In the genomic region with DNA sequence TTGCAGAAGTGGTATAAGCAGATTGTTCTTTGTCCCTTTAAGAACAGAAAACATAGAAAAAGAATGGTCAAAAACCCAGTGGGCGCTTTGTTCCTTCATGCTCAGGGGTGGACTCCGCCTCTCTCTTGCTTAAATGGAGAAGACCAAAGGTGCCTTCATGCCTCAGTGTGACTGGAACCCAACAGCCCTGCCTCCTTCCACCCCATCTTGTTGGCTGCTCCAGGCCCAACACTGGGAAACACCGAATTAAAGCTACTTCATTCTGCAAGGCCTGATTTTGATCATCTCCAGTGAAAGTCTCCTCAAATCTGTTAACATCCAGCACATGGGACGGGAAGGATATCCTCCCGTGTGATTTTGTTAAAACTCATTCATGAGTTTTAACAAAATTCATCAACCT, we compare ENCODE assay signal across 24 cellular contexts.
DNase-seq lines count a peak whose midpoint lies in the region; ATAC-seq and TF ChIP-seq lines count a peak whose summit lies in the region.
"Had no signal": no experiment of that assay in that cellular context is flagged by ENCODE, and none has a peak within 500 bp of the region (broad histone marks: within the 10 kb centered on the region; RNA-seq: fewer than 3 reads in every experiment).

No MANE protein-coding gene starts in this region.

- peaks cover 10% of the 10 kb centered on the region for H3K9me3 Mint-ChIP-seq in activated CD4-positive, alpha-beta T cell treated with anti-CD3 and anti-CD28 coated beads for 36 hours (ENCODE audit: low read depth)
- peaks cover 5% of the 10 kb centered on the region for H3K9me3 Mint-ChIP-seq in activated CD4-positive, alpha-beta T cell treated with anti-CD3 and anti-CD28 coated beads, Interleukin-2, amount 10 ng/mL, durations not matched to agents 7 days and 5 days
- H3K9me3 Mint-ChIP-seq in WTC11 = peaks cover 4% of the 10 kb centered on the region
- H3K9me3 Mint-ChIP-seq in central memory CD8-positive, alpha-beta T cell = no peaks in the 10 kb centered on the region
- H3K9me3 Mint-ChIP-seq in osteocyte (ENCODE audit: unreplicated experiment) = no peaks in the 10 kb centered on the region
- no peaks in the 10 kb centered on the region for H3K9me3 Mint-ChIP-seq in Calu3 (ENCODE audit: low read depth, unreplicated experiment)

- H3K4me1 Mint-ChIP-seq in activated CD4-positive, alpha-beta T cell treated with anti-CD3 and anti-CD28 coated beads for 36 hours = peaks cover 13% of the 10 kb centered on the region
- H3K4me1 Mint-ChIP-seq in activated CD4-positive, alpha-beta T cell treated with anti-CD3 and anti-CD28 coated beads, Interleukin-2, amount 10 ng/mL, durations not matched to agents 7 days and 5 days = peaks cover 4% of the 10 kb centered on the region
- peaks cover 33% of the 10 kb centered on the region for H3K4me1 Mint-ChIP-seq in WTC11
- peaks cover 35% of the 10 kb centered on the region for H3K4me1 Mint-ChIP-seq in central memory CD8-positive, alpha-beta T cell
- H3K4me1 Mint-ChIP-seq in osteocyte (ENCODE audit: unreplicated experiment) = no peaks in the 10 kb centered on the region
- H3K4me1 Mint-ChIP-seq in Calu3 (ENCODE audit: low read depth, unreplicated experiment) = no peaks in the 10 kb centered on the region
- H3K4me1 Mint-ChIP-seq: CD14-positive monocyte had no signal

- peak; percentile 14 for ATAC-seq in activated CD4-positive, alpha-beta T cell treated with anti-CD3 and anti-CD28 coated beads for 36 hours
- ATAC-seq in WTC11 (no peak), GM18907 (IDR thresholded peaks at IDR 0.05; ENCODE audit: unreplicated experiment) (no peak)
- no peak for ATAC-seq in central memory CD8-positive, alpha-beta T cell (replicated peaks; ENCODE audit: extremely low read depth, poor library complexity, severe bottlenecking)
- ATAC-seq: gastroesophageal sphincter, HepG2, left lung had no signal

- no peak overlapping the region for H3K27ac Mint-ChIP-seq in activated CD4-positive, alpha-beta T cell treated with anti-CD3 and anti-CD28 coated beads for 36 hours
- H3K27ac Mint-ChIP-seq in activated CD4-positive, alpha-beta T cell treated with anti-CD3 and anti-CD28 coated beads, Interleukin-2, amount 10 ng/mL, durations not matched to agents 7 days and 5 days = no peak overlapping the region
- H3K27ac Mint-ChIP-seq in WTC11 = peak overlapping the region; percentile 5; the same call in 1 of the 2 replicates
- peak overlapping the region; percentile 70 for H3K27ac Mint-ChIP-seq in central memory CD8-positive, alpha-beta T cell (ENCODE audit: low read depth)
- H3K27ac Mint-ChIP-seq in osteocyte (ENCODE audit: unreplicated experiment) = no peak overlapping the region
- no peak overlapping the region for H3K27ac Mint-ChIP-seq in Calu3 (ENCODE audit: unreplicated experiment)
- H3K27ac Mint-ChIP-seq: CD14-positive monocyte had no signal

- intact Hi-C loops in activated CD4-positive, alpha-beta T cell treated with anti-CD3 and anti-CD28 coated beads for 36 hours (cut with DNase I, micrococcal nuclease) = no loop called here
- intact Hi-C loops in Calu3 (cut with micrococcal nuclease; ENCODE audit: unreplicated experiment) = no loop called here

- TF ChIP-seq CTCF in WTC11 (IDR thresholded peaks at IDR 0.05) (no peak), osteocyte (IDR thresholded peaks at IDR 0.05) (no peak), Calu3 (IDR thresholded peaks at IDR 0.05; ENCODE audit: unreplicated experiment) (no peak)

- CTCF ChIA-PET in activated CD4-positive, alpha-beta T cell treated with anti-CD3 and anti-CD28 coated beads for 36 hours (lab: Charles Lee) = no interaction called here
- CTCF ChIA-PET in activated CD4-positive, alpha-beta T cell treated with anti-CD3 and anti-CD28 coated beads, Interleukin-2, amount 10 ng/mL, durations not matched to agents 7 days and 5 days (lab: Charles Lee) = no interaction called here
- CTCF ChIA-PET in WTC11 (lab: Charles Lee) = interaction anchor here (1.4 to 1.6 kb wide), 2 partner anchors 19 to 46 kb away, joined by 4 to 6 read pairs; no protein-coding TSS in a partner anchor
- CTCF ChIA-PET in Calu3 (lab: Charles Lee) = no interaction called here

- no peak for DNase-seq in activated CD4-positive, alpha-beta T cell treated with anti-CD3 and anti-CD28 coated beads for 36 hours
- DNase-seq in activated CD4-positive, alpha-beta T cell treated with anti-CD3 and anti-CD28 coated beads, Interleukin-2, amount 10 ng/mL, durations not matched to agents 7 days and 5 days = no peak
- no peak for DNase-seq in WTC11 (ENCODE audit: low spot score)
- no peak for DNase-seq in central memory CD8-positive, alpha-beta T cell (ENCODE audit: low spot score in 2 of 2)
- DNase-seq in osteocyte (ENCODE audit: extremely low spot score, unreplicated experiment) = peak; percentile 53
- DNase-seq in iPS-NIHi11 (ENCODE audit: low spot score) = no peak
- no peak for DNase-seq in Calu3
- DNase-seq: 8988T; cortex of kidney; DMS 273 treated with DMSO at 0.1 percent for 48 hours; Karpas-422; left lung; mesendoderm; NCI-H1436; NCI-H2107; occipital lobe; SK-N-SH; stimulated activated naive CD4-positive, alpha-beta T cell treated with Interleukin-2 at 50 U/mL for 16 hours; T1000; WERI-Rb-1 had no signal

- POLR2A ChIA-PET in activated CD4-positive, alpha-beta T cell treated with anti-CD3 and anti-CD28 coated beads for 36 hours (lab: Charles Lee) = no interaction called here
- POLR2A ChIA-PET in activated CD4-positive, alpha-beta T cell treated with anti-CD3 and anti-CD28 coated beads, Interleukin-2, amount 10 ng/mL, durations not matched to agents 7 days and 5 days (lab: Charles Lee) = no interaction called here
- POLR2A ChIA-PET in WTC11 (lab: Charles Lee) = no interaction called here

- H3K27me3 Mint-ChIP-seq in activated CD4-positive, alpha-beta T cell treated with anti-CD3 and anti-CD28 coated beads for 36 hours = no peaks in the 10 kb centered on the region
- no peaks in the 10 kb centered on the region for H3K27me3 Mint-ChIP-seq in activated CD4-positive, alpha-beta T cell treated with anti-CD3 and anti-CD28 coated beads, Interleukin-2, amount 10 ng/mL, durations not matched to agents 7 days and 5 days
- H3K27me3 Mint-ChIP-seq in WTC11 (ENCODE audit: low read depth) = no peaks in the 10 kb centered on the region
- H3K27me3 Mint-ChIP-seq in central memory CD8-positive, alpha-beta T cell = no peaks in the 10 kb centered on the region
- H3K27me3 Mint-ChIP-seq in osteocyte (ENCODE audit: unreplicated experiment) = peaks cover 18% of the 10 kb centered on the region
- peaks cover 38% of the 10 kb centered on the region for H3K27me3 Mint-ChIP-seq in Calu3 (ENCODE audit: unreplicated experiment)

- H3K4me3 Mint-ChIP-seq in activated CD4-positive, alpha-beta T cell treated with anti-CD3 and anti-CD28 coated beads for 36 hours = no peak overlapping the region
- H3K4me3 Mint-ChIP-seq in activated CD4-positive, alpha-beta T cell treated with anti-CD3 and anti-CD28 coated beads, Interleukin-2, amount 10 ng/mL, durations not matched to agents 7 days and 5 days = no peak overlapping the region
- H3K4me3 Mint-ChIP-seq in WTC11 (no peak overlapping the region), osteocyte (ENCODE audit: unreplicated experiment) (no peak overlapping the region), Calu3 (ENCODE audit: low read depth, unreplicated experiment) (no peak overlapping the region)
- no peak overlapping the region for H3K4me3 Mint-ChIP-seq in central memory CD8-positive, alpha-beta T cell
- H3K4me3 Mint-ChIP-seq: CD14-positive monocyte had no signal

- BruUV-seq in Calu3 (replicated peaks; lab: Mats Ljungman, UMichigan) = no TSS peak

- peaks cover 35% of the 10 kb centered on the region for H3K36me3 Mint-ChIP-seq in activated CD4-positive, alpha-beta T cell treated with anti-CD3 and anti-CD28 coated beads for 36 hours (ENCODE audit: low read depth)
- H3K36me3 Mint-ChIP-seq in activated CD4-positive, alpha-beta T cell treated with anti-CD3 and anti-CD28 coated beads, Interleukin-2, amount 10 ng/mL, durations not matched to agents 7 days and 5 days (ENCODE audit: low read depth) = peaks cover 50% of the 10 kb centered on the region
- no peaks in the 10 kb centered on the region for H3K36me3 Mint-ChIP-seq in WTC11
- H3K36me3 Mint-ChIP-seq in central memory CD8-positive, alpha-beta T cell (ENCODE audit: insufficient read depth) = peaks cover 39% of the 10 kb centered on the region
- no peaks in the 10 kb centered on the region for H3K36me3 Mint-ChIP-seq in osteocyte (ENCODE audit: unreplicated experiment)
- H3K36me3 Mint-ChIP-seq in Calu3 (ENCODE audit: insufficient read depth, unreplicated experiment) = no peaks in the 10 kb centered on the region
- H3K36me3 Mint-ChIP-seq: CD14-positive monocyte had no signal

TF ChIP-seq in WTC11, 78 proteins besides CTCF, POLR2A, EP300 and RAD21:
- no peak for TF ChIP-seq ELF4 (CRISPR knock-in tag; IDR thresholded peaks at IDR 0.05; ENCODE audit: low read depth)
- TF ChIP-seq RELA (CRISPR knock-in tag; IDR thresholded peaks at IDR 0.05; ENCODE audit: borderline replicate concordance) = no peak

Comparison
In these comparisons a context has a peak if more than half of its experiments do, and no peak if none do; other contexts are left out.
1. H3K27ac Mint-ChIP-seq: peak in WTC11 (single experiment) and central memory CD8-positive, alpha-beta T cell (single experiment); none in activated CD4-positive, alpha-beta T cell treated with anti-CD3 and anti-CD28 coated beads for 36 hours (single experiment), activated CD4-positive, alpha-beta T cell treated with anti-CD3 and anti-CD28 coated beads, Interleukin-2, amount 10 ng/mL, durations not matched to agents 7 days and 5 days (single experiment), osteocyte (single experiment) and Calu3 (single experiment).